Comparison of ENCODE assay signal across 36 cellular contexts in the genomic region with DNA sequence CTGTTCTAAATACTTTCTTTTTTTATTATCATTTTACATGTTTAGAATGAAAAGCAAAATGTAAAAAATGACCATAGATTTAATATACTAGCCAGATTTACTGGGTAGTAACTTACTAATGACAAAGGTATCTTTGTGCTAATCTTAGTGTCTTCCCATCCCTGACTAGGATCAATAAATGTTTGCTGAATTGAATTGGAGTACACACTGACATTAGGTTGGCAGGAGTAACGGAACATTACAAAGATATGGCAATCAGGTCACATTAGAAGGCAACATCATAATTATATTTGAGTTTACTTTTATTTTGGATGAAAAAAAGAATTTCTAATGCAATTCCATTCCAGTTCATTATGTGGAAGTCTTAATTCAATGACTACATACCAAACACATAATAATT.
A peak's percentile ranks its signal among the peaks of the same experiment; 100 is the strongest.
DNase-seq lines count a peak whose midpoint lies in the region; ATAC-seq, FAIRE-seq and TF ChIP-seq lines count a peak whose summit lies in the region.
"Had no signal": no experiment of that assay in that cellular context is flagged by ENCODE, and none has a peak within 500 bp of the region (broad histone marks: within the 10 kb centered on the region; RNA-seq: fewer than 3 reads in every experiment).

No MANE protein-coding gene starts in this region.

- no peaks in the 10 kb centered on the region for H3K9me3 Mint-ChIP-seq in astrocyte (ENCODE audit: unreplicated experiment)
- H3K9me3 Mint-ChIP-seq: CD8-positive, alpha-beta T cell had no signal

- in situ Hi-C loops in HepG2 (cut with HindIII; ENCODE audit: extremely low pct_ligation_motif_present, low pct_unique_long_range_greater_than_20kb), result no loop called here

- CTCF ChIA-PET in HepG2 (lab: Yijun Ruan, JAX; ENCODE audit: low intra/inter-chr PET ratio, low total read pairs) (no interaction called here), A549 (lab: Yijun Ruan, JAX) (no interaction called here)

- H3K4me3 Mint-ChIP-seq in astrocyte (ENCODE audit: unreplicated experiment), result no peak overlapping the region
- H3K4me3 Mint-ChIP-seq: B cell; CD14-positive monocyte; CD4-positive, alpha-beta memory T cell; CD4-positive, alpha-beta T cell; CD4-positive, CD25-positive, alpha-beta regulatory T cell; CD8-positive, alpha-beta memory T cell; CD8-positive, alpha-beta T cell had no signal

- TF ChIP-seq RAD21 in HepG2 (CRISPR knock-in tag; IDR thresholded peaks at IDR 0.05) (no peak), A549 (conservative IDR thresholded peaks at IDR 0.05 in 1 of 2, IDR thresholded peaks at IDR 0.05 in 1 of 2) (no peak)

- H3K9ac ChIP-seq in HepG2 (ENCODE audit: insufficient read depth, low read depth, low read length) (no peak overlapping the region), astrocyte (ENCODE audit: low read length) (no peak overlapping the region)
- H3K9ac ChIP-seq: BLaER1; BLaER1 treated with 17β-estradiol and CSF1 and Interleukin-3, amounts not matched to agents 10 nM and 100 nM had no signal

- POLR2A ChIA-PET in HepG2 (lab: Yijun Ruan, JAX) (no interaction called here), A549 (lab: Yijun Ruan, JAX) (no interaction called here)

- no peak overlapping the region for H3K27ac Mint-ChIP-seq in astrocyte (ENCODE audit: unreplicated experiment)
- H3K27ac Mint-ChIP-seq: B cell; CD14-positive monocyte; CD4-positive, alpha-beta memory T cell; CD4-positive, alpha-beta T cell; CD4-positive, CD25-positive, alpha-beta regulatory T cell; CD8-positive, alpha-beta memory T cell; CD8-positive, alpha-beta T cell had no signal

- H2AFZ ChIP-seq in HepG2 (ENCODE audit: low read length) (no peak overlapping the region), astrocyte (ENCODE audit: low read depth, low read length) (no peak overlapping the region)

- no peak overlapping the region for H3K4me3 ChIP-seq in right lobe of liver
- H3K4me3 ChIP-seq in HepG2 (replicated peaks in 1 of 3; ENCODE audit: insufficient read depth in 1 of 3, low read depth in 2 of 3, low read length in 3 of 3), result no peak overlapping the region
- H3K4me3 ChIP-seq in A549, result no peak overlapping the region
- no peak overlapping the region for H3K4me3 ChIP-seq in astrocyte (ENCODE audit: insufficient read depth, low read depth, low read length)
- H3K4me3 ChIP-seq: BLaER1; BLaER1 treated with 17β-estradiol and CSF1 and Interleukin-3, amounts not matched to agents 10 nM and 100 nM had no signal

- ATAC-seq in right lobe of liver, result peak; percentile 36 to 61 (median 54)
- ATAC-seq in HepG2, result no peak
- ATAC-seq in A549, result no peak
- peak; percentile 69 for ATAC-seq in left lobe of liver
- no peak for ATAC-seq in HG03439 (IDR thresholded peaks at IDR 0.05; ENCODE audit: unreplicated experiment)
- ATAC-seq: CD8-positive, alpha-beta T cell had no signal

- 18% methylated on average over 1 of the region's 1 CpG for WGBS in right lobe of liver (ENCODE audit: insufficient coverage, low coverage, low lambda C conversion rate, missing lambda C conversion rate)
- WGBS in HepG2 (ENCODE audit: low lambda C conversion rate), result 82% methylated on average over 1 of the region's 1 CpG
- WGBS in A549 (ENCODE audit: missing lambda C conversion rate), result 90% methylated on average over 1 of the region's 1 CpG

- BruUV-seq in HepG2 (replicated peaks; lab: Mats Ljungman, UMichigan), result no TSS peak

- H3K36me3 ChIP-seq in right lobe of liver (no peaks in the 10 kb centered on the region), HepG2 (replicated peaks in 1 of 2; ENCODE audit: control insufficient read depth in 1 of 2, insufficient read depth in 2 of 2, low read length in 2 of 2) (no peaks in the 10 kb centered on the region), astrocyte (ENCODE audit: insufficient read depth, low read length) (no peaks in the 10 kb centered on the region)
- H3K36me3 ChIP-seq: BE2C; BLaER1; BLaER1 treated with 17β-estradiol and CSF1 and Interleukin-3, amounts not matched to agents 10 nM and 100 nM had no signal

- no peaks in the 10 kb centered on the region for H3K79me2 ChIP-seq in HepG2 (ENCODE audit: insufficient read depth, low read length)
- H3K79me2 ChIP-seq in astrocyte (ENCODE audit: insufficient read depth, low read length), result peaks cover 13% of the 10 kb centered on the region

- H3K4me1 ChIP-seq in right lobe of liver (no peaks in the 10 kb centered on the region), HepG2 (ENCODE audit: insufficient read depth, low read length) (peaks cover 7% of the 10 kb centered on the region), A549 (peaks cover 76% of the 10 kb centered on the region), astrocyte (ENCODE audit: insufficient read depth, low read length) (no peaks in the 10 kb centered on the region)
- H3K4me1 ChIP-seq: BE2C; BLaER1; BLaER1 treated with 17β-estradiol and CSF1 and Interleukin-3, amounts not matched to agents 10 nM and 100 nM had no signal

- TF ChIP-seq POLR2A in right lobe of liver (IDR thresholded peaks at IDR 0.05), result no peak
- TF ChIP-seq POLR2A in HepG2 (IDR thresholded peaks at IDR 0.05; ENCODE audit: insufficient read depth in 1 of 2, low read depth in 2 of 2, low read length in 2 of 2), result no peak
- TF ChIP-seq POLR2A in A549 (IDR thresholded peaks at IDR 0.05; ENCODE audit: low read length), result no peak

- H3K27me3 ChIP-seq in right lobe of liver (no peaks in the 10 kb centered on the region), HepG2 (ENCODE audit: control insufficient read depth in 1 of 2, insufficient read depth in 2 of 2, low read length in 2 of 2) (no peaks in the 10 kb centered on the region), astrocyte (ENCODE audit: insufficient read depth, low read length) (no peaks in the 10 kb centered on the region)
- H3K27me3 ChIP-seq: BE2C had no signal

- intact Hi-C loops in right lobe of liver (cut with DNase I) (no loop called here), HepG2 (cut with micrococcal nuclease; ENCODE audit: unreplicated experiment) (no loop called here)

- TF ChIP-seq CTCF in right lobe of liver (IDR thresholded peaks at IDR 0.05), result no peak
- no peak for TF ChIP-seq CTCF in HepG2 (CRISPR knock-in tag; IDR thresholded peaks at IDR 0.05)
- no peak for TF ChIP-seq CTCF in A549 (IDR thresholded peaks at IDR 0.05)
- TF ChIP-seq CTCF in astrocyte (IDR thresholded peaks at IDR 0.05; ENCODE audit: insufficient read depth, low read depth, low read length), result no peak

- H3K27me3 Mint-ChIP-seq in astrocyte (ENCODE audit: low read depth, unreplicated experiment), result no peaks in the 10 kb centered on the region
- H3K27me3 Mint-ChIP-seq: CD4-positive, alpha-beta memory T cell; CD4-positive, alpha-beta T cell; CD4-positive, CD25-positive, alpha-beta regulatory T cell had no signal

- no peak for DNase-seq in right lobe of liver
- DNase-seq in HepG2 (ENCODE audit: low spot score), result no peak
- DNase-seq in A549 (ENCODE audit: low read depth in 1 of 2, low spot score in 1 of 2), result no peak
- no peak for DNase-seq in astrocyte (ENCODE audit: low read depth)
- no peak for DNase-seq in left lobe of liver (ENCODE audit: low spot score)
- no peak for DNase-seq in HUDEP-2 (lab: John Stamatoyannopoulos, UW; ENCODE audit: unreplicated experiment in 76 of 76)
- no peak for DNase-seq in NCI-H345 (lab: John Stamatoyannopoulos, UW)
- DNase-seq: 8988T; ACHN; AML-193; BE2C; C1 segment of cervical spinal cord; Caco-2; Calu3; CD4-positive, alpha-beta memory T cell; CD4-positive, alpha-beta T cell; CD4-positive, CD25-positive, alpha-beta regulatory T cell; CD8-positive, alpha-beta memory T cell; CD8-positive, alpha-beta T cell; COR-L47; DMS 273 treated with DMSO at 0.1 percent for 48 hours; DMS153; DMS53; DMS79; DMS79 treated with DMSO at 0.1 percent for 48 hours; DND-41; EL had no signal

- no peak for FAIRE-seq in HepG2 (lab: Jason Lieb, UNC)
- FAIRE-seq in A549 (lab: Jason Lieb, UNC), result peak; percentile 39
- peak; percentile 49 for FAIRE-seq in astrocyte (lab: Jason Lieb, UNC)
- FAIRE-seq: A204.1, D721Med had no signal

- H3K4me1 Mint-ChIP-seq in astrocyte (ENCODE audit: low read depth, unreplicated experiment), result no peaks in the 10 kb centered on the region
- H3K4me1 Mint-ChIP-seq: B cell; CD14-positive monocyte; CD4-positive, alpha-beta memory T cell; CD4-positive, CD25-positive, alpha-beta regulatory T cell; CD8-positive, alpha-beta memory T cell had no signal

- H3K4me2 ChIP-seq in HepG2 (ENCODE audit: low read depth, low read length) (no peak overlapping the region), A549 (no peak overlapping the region), astrocyte (ENCODE audit: low read length) (no peak overlapping the region)
- H3K4me2 ChIP-seq: BLaER1; BLaER1 treated with 17β-estradiol and CSF1 and Interleukin-3, amounts not matched to agents 10 nM and 100 nM had no signal

- H3K27ac ChIP-seq in right lobe of liver, result no peak overlapping the region
- no peak overlapping the region for H3K27ac ChIP-seq in HepG2 (ENCODE audit: extremely low read length, insufficient read depth, low read length)
- H3K27ac ChIP-seq in A549, result no peak overlapping the region
- H3K27ac ChIP-seq in astrocyte (ENCODE audit: low read depth, low read length), result no peak overlapping the region
- H3K27ac ChIP-seq: 22Rv1; BLaER1; BLaER1 treated with 17β-estradiol and CSF1 and Interleukin-3, amounts not matched to agents 10 nM and 100 nM; C4-2B had no signal

- H4K20me1 ChIP-seq in HepG2 (ENCODE audit: insufficient read depth, low read length) (no peaks in the 10 kb centered on the region), astrocyte (ENCODE audit: insufficient read depth, low read length) (no peaks in the 10 kb centered on the region)
- H4K20me1 ChIP-seq: BLaER1; BLaER1 treated with 17β-estradiol and CSF1 and Interleukin-3, amounts not matched to agents 10 nM and 100 nM had no signal

- TF ChIP-seq EP300 in HepG2 (IDR thresholded peaks at IDR 0.05; ENCODE audit: low read depth in 2 of 2, low read length in 2 of 2) (no peak), HepG2 (CRISPR knock-in tag; IDR thresholded peaks at IDR 0.05; ENCODE audit: borderline replicate concordance) (no peak), A549 (IDR thresholded peaks at IDR 0.05) (no peak)

- no peaks in the 10 kb centered on the region for H3K9me3 ChIP-seq in right lobe of liver
- no peaks in the 10 kb centered on the region for H3K9me3 ChIP-seq in HepG2 (ENCODE audit: low read length)
- H3K9me3 ChIP-seq in A549, result no peaks in the 10 kb centered on the region
- H3K9me3 ChIP-seq in astrocyte (ENCODE audit: insufficient read depth, low read depth, low read length), result no peaks in the 10 kb centered on the region
- H3K9me3 ChIP-seq: BE2C, BLaER1, Caco-2 had no signal

- H3K36me3 Mint-ChIP-seq in astrocyte (ENCODE audit: low read depth, unreplicated experiment), result no peaks in the 10 kb centered on the region
- H3K36me3 Mint-ChIP-seq: CD14-positive monocyte; CD4-positive, alpha-beta memory T cell; CD4-positive, CD25-positive, alpha-beta regulatory T cell; CD8-positive, alpha-beta memory T cell; CD8-positive, alpha-beta T cell had no signal

TF ChIP-seq in A549, 52 proteins besides CTCF, POLR2A, EP300 and RAD21 (continues in another document):
- TF ChIP-seq RFX5 (IDR thresholded peaks at IDR 0.05) (no peak), BHLHE40 (IDR thresholded peaks at IDR 0.05; ENCODE audit: low read depth, low read length) (no peak), ZC3H11A (IDR thresholded peaks at IDR 0.05) (no peak), JUN (IDR thresholded peaks at IDR 0.05) (no peak), CHD2 (IDR thresholded peaks at IDR 0.05; ENCODE audit: low read length, partially characterized antibody) (no peak), NPAS2 (CRISPR knock-in tag; IDR thresholded peaks at IDR 0.05; ENCODE audit: borderline replicate concordance) (no peak), POLR2AphosphoS2 (conservative IDR thresholded peaks at IDR 0.05; ENCODE audit: low read length) (no peak)

Comparison
In these comparisons a context has a peak if more than half of its experiments do, and no peak if none do; other contexts are left out.
1. ATAC-seq: peak in right lobe of liver (4 of 4) and left lobe of liver (single experiment); none in HepG2 (single experiment), A549 (0 of 2) and HG03439 (single experiment).